1 cellular context compared by ENCODE assay signal in genomic region chr20:62840244-62841197, GRCh38.
TF ChIP-seq lines count a peak whose summit lies in the region.

No MANE protein-coding gene starts in this region.

TF ChIP-seq in HepG2, 621 proteins besides CTCF, POLR2A, EP300 and RAD21:
- peak; percentile 34 for TF ChIP-seq RBM22 (optimal IDR thresholded peaks at IDR 0.05; ENCODE audit: low read length)
- TF ChIP-seq GABPB1 (CRISPR knock-in tag; IDR thresholded peaks at IDR 0.05): peak; percentile 6; the same call in 1 of the 2 replicates
- TF ChIP-seq, protein P1, sequence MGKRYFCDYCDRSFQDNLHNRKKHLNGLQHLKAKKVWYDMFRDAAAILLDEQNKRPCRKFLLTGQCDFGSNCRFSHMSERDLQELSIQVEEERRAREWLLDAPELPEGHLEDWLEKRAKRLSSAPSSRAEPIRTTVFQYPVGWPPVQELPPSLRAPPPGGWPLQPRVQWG (CRISPR knock-in tag; IDR thresholded peaks at IDR 0.05; ENCODE audit: borderline replicate concordance, low read depth): no peak
- TF ChIP-seq ZNF274 (CRISPR knock-in tag; IDR thresholded peaks at IDR 0.05): peak; percentile 38; the same call in 1 of the 2 replicates
- TF ChIP-seq, protein P2, sequence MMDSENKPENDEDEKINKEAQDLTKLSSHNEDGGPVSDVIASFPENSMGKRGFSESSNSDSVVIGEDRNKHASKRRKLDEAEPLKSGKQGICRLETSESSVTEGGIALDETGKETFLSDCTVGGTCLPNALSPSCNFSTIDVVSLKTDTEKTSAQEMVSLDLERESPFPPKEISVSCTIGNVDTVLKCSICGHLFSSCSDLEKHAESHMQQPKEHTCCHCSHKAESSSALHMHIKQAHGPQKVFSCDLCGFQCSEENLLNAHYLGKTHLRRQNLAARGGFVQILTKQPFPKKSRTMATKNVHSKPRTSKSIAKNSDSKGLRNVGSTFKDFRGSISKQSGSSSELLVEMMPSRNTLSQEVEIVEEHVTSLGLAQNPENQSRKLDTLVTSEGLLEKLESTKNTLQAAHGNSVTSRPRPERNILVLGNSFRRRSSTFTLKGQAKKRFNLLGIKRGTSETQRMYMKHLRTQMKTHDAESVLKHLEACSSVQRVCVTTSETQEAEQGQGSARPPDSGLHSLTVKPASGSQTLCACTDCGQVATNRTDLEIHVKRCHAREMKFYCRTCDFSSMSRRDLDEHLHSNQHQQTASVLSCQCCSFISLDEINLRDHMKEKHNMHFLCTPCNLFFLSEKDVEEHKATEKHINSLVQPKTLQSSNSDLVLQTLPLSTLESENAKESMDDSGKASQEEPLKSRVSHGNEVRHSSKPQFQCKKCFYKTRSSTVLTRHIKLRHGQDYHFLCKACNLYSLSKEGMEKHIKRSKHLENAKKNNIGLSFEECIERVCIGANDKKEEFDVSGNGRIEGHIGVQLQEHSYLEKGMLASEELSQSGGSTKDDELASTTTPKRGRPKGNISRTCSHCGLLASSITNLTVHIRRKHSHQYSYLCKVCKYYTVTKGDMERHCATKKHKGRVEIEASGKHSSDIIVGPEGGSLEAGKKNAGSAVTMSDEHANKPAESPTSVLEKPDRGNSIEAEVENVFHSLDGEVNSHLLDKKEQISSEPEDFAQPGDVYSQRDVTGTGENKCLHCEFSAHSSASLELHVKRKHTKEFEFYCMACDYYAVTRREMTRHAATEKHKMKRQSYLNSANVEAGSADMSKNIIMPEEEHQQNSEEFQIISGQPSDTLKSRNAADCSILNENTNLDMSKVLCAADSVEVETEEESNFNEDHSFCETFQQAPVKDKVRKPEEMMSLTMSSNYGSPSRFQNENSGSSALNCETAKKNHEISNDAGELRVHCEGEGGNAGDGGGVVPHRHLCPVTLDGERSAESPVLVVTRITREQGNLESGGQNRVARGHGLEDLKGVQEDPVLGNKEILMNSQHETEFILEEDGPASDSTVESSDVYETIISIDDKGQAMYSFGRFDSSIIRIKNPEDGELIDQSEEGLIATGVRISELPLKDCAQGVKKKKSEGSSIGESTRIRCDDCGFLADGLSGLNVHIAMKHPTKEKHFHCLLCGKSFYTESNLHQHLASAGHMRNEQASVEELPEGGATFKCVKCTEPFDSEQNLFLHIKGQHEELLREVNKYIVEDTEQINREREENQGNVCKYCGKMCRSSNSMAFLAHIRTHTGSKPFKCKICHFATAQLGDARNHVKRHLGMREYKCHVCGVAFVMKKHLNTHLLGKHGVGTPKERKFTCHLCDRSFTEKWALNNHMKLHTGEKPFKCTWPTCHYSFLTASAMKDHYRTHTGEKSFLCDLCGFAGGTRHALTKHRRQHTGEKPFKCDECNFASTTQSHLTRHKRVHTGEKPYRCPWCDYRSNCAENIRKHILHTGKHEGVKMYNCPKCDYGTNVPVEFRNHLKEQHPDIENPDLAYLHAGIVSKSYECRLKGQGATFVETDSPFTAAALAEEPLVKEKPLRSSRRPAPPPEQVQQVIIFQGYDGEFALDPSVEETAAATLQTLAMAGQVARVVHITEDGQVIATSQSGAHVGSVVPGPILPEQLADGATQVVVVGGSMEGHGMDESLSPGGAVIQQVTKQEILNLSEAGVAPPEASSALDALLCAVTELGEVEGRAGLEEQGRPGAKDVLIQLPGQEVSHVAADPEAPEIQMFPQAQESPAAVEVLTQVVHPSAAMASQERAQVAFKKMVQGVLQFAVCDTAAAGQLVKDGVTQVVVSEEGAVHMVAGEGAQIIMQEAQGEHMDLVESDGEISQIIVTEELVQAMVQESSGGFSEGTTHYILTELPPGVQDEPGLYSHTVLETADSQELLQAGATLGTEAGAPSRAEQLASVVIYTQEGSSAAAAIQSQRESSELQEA (CRISPR knock-in tag; IDR thresholded peaks at IDR 0.05; ENCODE audit: not compliant biosample characterization): no peak
- peak; percentile 46 for TF ChIP-seq PTBP1 (IDR thresholded peaks at IDR 0.05; ENCODE audit: low read depth, low read length, poor library complexity, severe bottlenecking)
- peak; percentile 97 for TF ChIP-seq AGO2 (optimal IDR thresholded peaks at IDR 0.05; ENCODE audit: low read depth, low read length)
- TF ChIP-seq TEAD2 (CRISPR knock-in tag; IDR thresholded peaks at IDR 0.05): no peak
- no peak for TF ChIP-seq GTF3A (CRISPR knock-in tag; conservative IDR thresholded peaks at IDR 0.05)
- no peak for TF ChIP-seq HOMEZ (CRISPR knock-in tag; IDR thresholded peaks at IDR 0.05; ENCODE audit: low read depth)
- no peak for TF ChIP-seq REXO4 (CRISPR knock-in tag; IDR thresholded peaks at IDR 0.05; ENCODE audit: borderline replicate concordance)
- no peak for TF ChIP-seq IRF9 (CRISPR knock-in tag; IDR thresholded peaks at IDR 0.05; ENCODE audit: borderline replicate concordance)
- TF ChIP-seq SP2 (CRISPR knock-in tag; IDR thresholded peaks at IDR 0.05): no peak
- peak; percentile 48; the same call in 1 of the 2 replicates for TF ChIP-seq ZNF768 (CRISPR knock-in tag; IDR thresholded peaks at IDR 0.05)
- TF ChIP-seq SRSF1 (optimal IDR thresholded peaks at IDR 0.05; ENCODE audit: low read depth, low read length): peak; percentile 45
- no peak for TF ChIP-seq TP53 (CRISPR knock-in tag; conservative IDR thresholded peaks at IDR 0.05)
- TF ChIP-seq POLR2G (IDR thresholded peaks at IDR 0.05; ENCODE audit: low read depth, low read length): peak; percentile 29; the same call in 1 of the 2 replicates
- TF ChIP-seq, protein P3, sequence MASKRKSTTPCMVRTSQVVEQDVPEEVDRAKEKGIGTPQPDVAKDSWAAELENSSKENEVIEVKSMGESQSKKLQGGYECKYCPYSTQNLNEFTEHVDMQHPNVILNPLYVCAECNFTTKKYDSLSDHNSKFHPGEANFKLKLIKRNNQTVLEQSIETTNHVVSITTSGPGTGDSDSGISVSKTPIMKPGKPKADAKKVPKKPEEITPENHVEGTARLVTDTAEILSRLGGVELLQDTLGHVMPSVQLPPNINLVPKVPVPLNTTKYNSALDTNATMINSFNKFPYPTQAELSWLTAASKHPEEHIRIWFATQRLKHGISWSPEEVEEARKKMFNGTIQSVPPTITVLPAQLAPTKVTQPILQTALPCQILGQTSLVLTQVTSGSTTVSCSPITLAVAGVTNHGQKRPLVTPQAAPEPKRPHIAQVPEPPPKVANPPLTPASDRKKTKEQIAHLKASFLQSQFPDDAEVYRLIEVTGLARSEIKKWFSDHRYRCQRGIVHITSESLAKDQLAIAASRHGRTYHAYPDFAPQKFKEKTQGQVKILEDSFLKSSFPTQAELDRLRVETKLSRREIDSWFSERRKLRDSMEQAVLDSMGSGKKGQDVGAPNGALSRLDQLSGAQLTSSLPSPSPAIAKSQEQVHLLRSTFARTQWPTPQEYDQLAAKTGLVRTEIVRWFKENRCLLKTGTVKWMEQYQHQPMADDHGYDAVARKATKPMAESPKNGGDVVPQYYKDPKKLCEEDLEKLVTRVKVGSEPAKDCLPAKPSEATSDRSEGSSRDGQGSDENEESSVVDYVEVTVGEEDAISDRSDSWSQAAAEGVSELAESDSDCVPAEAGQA (IDR thresholded peaks at IDR 0.05; ENCODE audit: low read depth): no peak
- TF ChIP-seq, protein P3 (CRISPR knock-in tag; IDR thresholded peaks at IDR 0.05; ENCODE audit: borderline replicate concordance): no peak
- no peak for TF ChIP-seq ZNF30 (CRISPR knock-in tag; IDR thresholded peaks at IDR 0.05)
- TF ChIP-seq, protein P4, sequence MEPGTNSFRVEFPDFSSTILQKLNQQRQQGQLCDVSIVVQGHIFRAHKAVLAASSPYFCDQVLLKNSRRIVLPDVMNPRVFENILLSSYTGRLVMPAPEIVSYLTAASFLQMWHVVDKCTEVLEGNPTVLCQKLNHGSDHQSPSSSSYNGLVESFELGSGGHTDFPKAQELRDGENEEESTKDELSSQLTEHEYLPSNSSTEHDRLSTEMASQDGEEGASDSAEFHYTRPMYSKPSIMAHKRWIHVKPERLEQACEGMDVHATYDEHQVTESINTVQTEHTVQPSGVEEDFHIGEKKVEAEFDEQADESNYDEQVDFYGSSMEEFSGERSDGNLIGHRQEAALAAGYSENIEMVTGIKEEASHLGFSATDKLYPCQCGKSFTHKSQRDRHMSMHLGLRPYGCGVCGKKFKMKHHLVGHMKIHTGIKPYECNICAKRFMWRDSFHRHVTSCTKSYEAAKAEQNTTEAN (CRISPR knock-in tag; conservative IDR thresholded peaks at IDR 0.05): no peak
- TF ChIP-seq, protein P5, sequence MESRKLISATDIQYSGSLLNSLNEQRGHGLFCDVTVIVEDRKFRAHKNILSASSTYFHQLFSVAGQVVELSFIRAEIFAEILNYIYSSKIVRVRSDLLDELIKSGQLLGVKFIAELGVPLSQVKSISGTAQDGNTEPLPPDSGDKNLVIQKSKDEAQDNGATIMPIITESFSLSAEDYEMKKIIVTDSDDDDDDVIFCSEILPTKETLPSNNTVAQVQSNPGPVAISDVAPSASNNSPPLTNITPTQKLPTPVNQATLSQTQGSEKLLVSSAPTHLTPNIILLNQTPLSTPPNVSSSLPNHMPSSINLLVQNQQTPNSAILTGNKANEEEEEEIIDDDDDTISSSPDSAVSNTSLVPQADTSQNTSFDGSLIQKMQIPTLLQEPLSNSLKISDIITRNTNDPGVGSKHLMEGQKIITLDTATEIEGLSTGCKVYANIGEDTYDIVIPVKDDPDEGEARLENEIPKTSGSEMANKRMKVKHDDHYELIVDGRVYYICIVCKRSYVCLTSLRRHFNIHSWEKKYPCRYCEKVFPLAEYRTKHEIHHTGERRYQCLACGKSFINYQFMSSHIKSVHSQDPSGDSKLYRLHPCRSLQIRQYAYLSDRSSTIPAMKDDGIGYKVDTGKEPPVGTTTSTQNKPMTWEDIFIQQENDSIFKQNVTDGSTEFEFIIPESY (CRISPR knock-in tag; IDR thresholded peaks at IDR 0.05): peak; percentile 79
- peak; percentile 61 for TF ChIP-seq RBFOX2 (IDR thresholded peaks at IDR 0.05; ENCODE audit: low read depth, low read length)
